ENCODE assay signal across 25 cellular contexts in the genomic region with DNA sequence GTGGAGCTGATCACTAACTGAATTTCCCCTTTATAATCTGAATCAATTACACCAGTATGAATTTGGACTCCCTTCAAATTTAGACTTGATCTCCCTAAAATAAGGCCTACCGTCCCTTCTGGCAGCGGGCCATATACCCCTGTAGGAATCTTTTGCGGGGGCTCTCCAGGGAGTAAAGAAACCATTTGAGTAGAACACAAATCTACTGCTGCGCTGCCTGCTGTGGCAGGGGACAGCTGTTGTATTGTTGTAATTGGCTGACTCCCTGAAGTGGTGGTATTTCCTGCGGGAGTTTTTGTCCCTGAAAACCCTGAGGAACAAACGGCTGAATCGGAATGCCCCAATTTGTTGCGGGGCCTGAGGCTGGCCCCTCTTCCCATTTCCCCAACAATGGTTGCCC. TPM values are rescaled to one million over a fixed set of nuclear protein-coding genes. Genes with fewer than 3 reads are reported as not detected.
DNase-seq lines count a peak whose midpoint lies in the region; ATAC-seq and TF ChIP-seq lines count a peak whose summit lies in the region.
"Had no signal": no experiment of that assay in that cellular context is flagged by ENCODE, and none has a peak within 500 bp of the region (broad histone marks: within the 10 kb centered on the region; RNA-seq: fewer than 3 reads in every experiment).

No MANE protein-coding gene starts in this region.

- H3K36me3 Mint-ChIP-seq in chondrocyte (ENCODE audit: low read depth): no peaks in the 10 kb centered on the region
- H3K36me3 Mint-ChIP-seq: activated naive CD4-positive, alpha-beta T cell treated with anti-CD3 and anti-CD28 coated beads, Interleukin-2, amount 50 U/mL, for 72 hours; T-cell had no signal

- no peak overlapping the region for H3K23ac ChIP-seq in neuronal stem cell (ENCODE audit: low read depth, low read length, poor library complexity)

- no peak overlapping the region for H3K18ac ChIP-seq in neuronal stem cell (ENCODE audit: low read length)

- H3K4me1 ChIP-seq in neuronal stem cell (ENCODE audit: control insufficient read depth in 2 of 2, insufficient read depth in 1 of 2, low read depth in 1 of 2, low read length in 2 of 2): peaks cover 3 to 7% of the 10 kb centered on the region in 2 donors
- no peaks in the 10 kb centered on the region for H3K4me1 ChIP-seq in effector memory CD4-positive, alpha-beta T cell (ENCODE audit: control insufficient read depth, insufficient read depth, low read length, poor library complexity, severe bottlenecking)
- H3K4me1 ChIP-seq: psoas muscle had no signal

- no peak overlapping the region for H2BK12ac ChIP-seq in neuronal stem cell (ENCODE audit: low read length)

- no CpG with 5 or more reads among the region's 8 CpGs for WGBS in neuronal stem cell (ENCODE audit: extremely low coverage in 2 of 2, insufficient read length in 2 of 2, insufficient replicate concordance in 1 of 2), 2 donors

- H3K14ac ChIP-seq in neuronal stem cell (ENCODE audit: low read length): no peak overlapping the region

- no peaks in the 10 kb centered on the region for H3K27me3 ChIP-seq in neuronal stem cell (ENCODE audit: control insufficient read depth in 3 of 3, insufficient read depth in 3 of 3, low read depth in 1 of 3, low read length in 3 of 3)
- H3K27me3 ChIP-seq in effector memory CD4-positive, alpha-beta T cell (replicated peaks; ENCODE audit: control insufficient read depth, insufficient read depth, low read length, poor library complexity, severe bottlenecking): no peaks in the 10 kb centered on the region
- H3K27me3 ChIP-seq: BE2C had no signal

- H2AK5ac ChIP-seq in neuronal stem cell (ENCODE audit: low read depth, low read length): no peak overlapping the region

- no peak overlapping the region for H4K8ac ChIP-seq in neuronal stem cell (ENCODE audit: low read depth, low read length)

- H3K9me3 Mint-ChIP-seq in chondrocyte (ENCODE audit: low read depth): no peaks in the 10 kb centered on the region
- H3K9me3 Mint-ChIP-seq: activated naive CD4-positive, alpha-beta T cell treated with anti-CD3 and anti-CD28 coated beads, Interleukin-2, amount 50 U/mL, for 72 hours; endodermal cell; HFFc6; T-cell had no signal

- H2AFZ ChIP-seq in neuronal stem cell (ENCODE audit: low read length): peak overlapping the region; percentile 46
- H2AFZ ChIP-seq: PC-9 had no signal

- no peak overlapping the region for H3K4ac ChIP-seq in neuronal stem cell (ENCODE audit: low read length)

- H3K4me3 ChIP-seq in neuronal stem cell (ENCODE audit: low read length in 2 of 2): no peak overlapping the region
- H3K4me3 ChIP-seq in effector memory CD4-positive, alpha-beta T cell (ENCODE audit: insufficient read depth, low read depth, low read length, poor library complexity, severe bottlenecking): no peak overlapping the region
- H3K4me3 ChIP-seq: PC-9, psoas muscle had no signal

- no peak overlapping the region for H3K9ac ChIP-seq in neuronal stem cell (ENCODE audit: low read depth, low read length, poor library complexity)

- H3K4me1 Mint-ChIP-seq in chondrocyte (ENCODE audit: low read depth): peaks cover 21% of the 10 kb centered on the region

- DNase-seq in NCI-H2081 (lab: John Stamatoyannopoulos, UW): peak; percentile 45 to 69
- no peak for DNase-seq in NCI-H2081 treated with DMSO at 0.1 percent for 48 hours (lab: John Stamatoyannopoulos, UW)
- DNase-seq in NCI-H146 treated with DMSO at 0.1 percent for 48 hours (lab: John Stamatoyannopoulos, UW; ENCODE audit: unreplicated experiment): peak; percentile 45
- DNase-seq in chondrocyte (ENCODE audit: low spot score): peak; percentile 33
- DNase-seq in neuronal stem cell (ENCODE audit: low spot score): no peak
- no peak for DNase-seq in effector memory CD4-positive, alpha-beta T cell
- DNase-seq in ecto neural progenitor cell (ENCODE audit: low spot score): no peak
- DNase-seq: activated CD4-positive, alpha-beta T cell treated with anti-CD3 and anti-CD28 coated beads for 36 hours; BE2C; endodermal cell; HFFc6; NCI-H2029 treated with DMSO at 0.1 percent for 48 hours; NCI-H748 treated with DMSO at 0.1 percent for 48 hours; PC-9; SHP77 treated with DMSO at 0.1 percent for 48 hours; stimulated activated CD4-positive, alpha-beta T cell treated with anti-CD3 and anti-CD28 coated beads, Interleukin-4, amount 100 ng/mL, for 4 hours; T-cell had no signal

- no peak overlapping the region for H4K91ac ChIP-seq in neuronal stem cell (ENCODE audit: low read depth, low read length, poor library complexity)

- TF ChIP-seq CTCF in chondrocyte (IDR thresholded peaks at IDR 0.05): no peak

- H3K4me3 Mint-ChIP-seq in chondrocyte (ENCODE audit: unreplicated experiment): no peak overlapping the region
- H3K4me3 Mint-ChIP-seq: activated CD4-positive, alpha-beta T cell treated with anti-CD3 and anti-CD28 coated beads for 36 hours; endodermal cell; HFFc6; T-cell had no signal

- no peak overlapping the region for H2BK5ac ChIP-seq in neuronal stem cell (ENCODE audit: low read length)

- H3K27ac ChIP-seq in neuronal stem cell (replicated peaks; ENCODE audit: low read length): no peak overlapping the region
- no peak overlapping the region for H3K27ac ChIP-seq in effector memory CD4-positive, alpha-beta T cell (ENCODE audit: insufficient read depth, low read length, poor library complexity, severe bottlenecking)
- H3K27ac ChIP-seq: HL-60, PC-9, psoas muscle had no signal

- peak overlapping the region; percentile 59 for H3K27ac Mint-ChIP-seq in chondrocyte (ENCODE audit: unreplicated experiment)
- H3K27ac Mint-ChIP-seq: activated CD4-positive, alpha-beta T cell treated with anti-CD3 and anti-CD28 coated beads for 36 hours; activated naive CD4-positive, alpha-beta T cell treated with anti-CD3 and anti-CD28 coated beads, Interleukin-2, amount 50 U/mL, for 72 hours; endodermal cell; HFFc6; T-cell had no signal

- no peak for ATAC-seq in HG03571 (IDR thresholded peaks at IDR 0.05; ENCODE audit: unreplicated experiment)
- ATAC-seq: activated CD4-positive, alpha-beta T cell treated with anti-CD3 and anti-CD28 coated beads for 36 hours; activated naive CD4-positive, alpha-beta T cell treated with anti-CD3 and anti-CD28 coated beads, Interleukin-2, amount 50 U/mL, for 72 hours; psoas muscle; T-cell had no signal

- no peaks in the 10 kb centered on the region for H3K79me1 ChIP-seq in neuronal stem cell (ENCODE audit: low read depth, low read length)

- no peaks in the 10 kb centered on the region for H3K36me3 ChIP-seq in neuronal stem cell (replicated peaks in 1 of 2; ENCODE audit: control insufficient read depth in 2 of 2, insufficient read depth in 2 of 2, low read length in 2 of 2)
- H3K36me3 ChIP-seq in effector memory CD4-positive, alpha-beta T cell (ENCODE audit: control insufficient read depth, insufficient read depth, low read length): no peaks in the 10 kb centered on the region
- H3K36me3 ChIP-seq: BE2C had no signal

- H2BK120ac ChIP-seq in neuronal stem cell (ENCODE audit: low read depth, low read length): no peak overlapping the region

- no peak overlapping the region for H2BK15ac ChIP-seq in neuronal stem cell (ENCODE audit: low read length)

- no peaks in the 10 kb centered on the region for H3K9me3 ChIP-seq in neuronal stem cell (replicated peaks in 1 of 2; ENCODE audit: control insufficient read depth in 2 of 2, insufficient read depth in 1 of 2, low read depth in 1 of 2, low read length in 2 of 2)
- H3K9me3 ChIP-seq in effector memory CD4-positive, alpha-beta T cell (ENCODE audit: control insufficient read depth, low read length): no peaks in the 10 kb centered on the region
- H3K9me3 ChIP-seq: BE2C, psoas muscle had no signal

- no peaks in the 10 kb centered on the region for H3K27me3 Mint-ChIP-seq in chondrocyte (ENCODE audit: low read depth)
- H3K27me3 Mint-ChIP-seq: activated CD4-positive, alpha-beta T cell treated with anti-CD3 and anti-CD28 coated beads for 36 hours; T-cell had no signal

- H3K4me2 ChIP-seq in neuronal stem cell (ENCODE audit: insufficient read depth, low read length, poor library complexity, severe bottlenecking): no peak overlapping the region

RNA-seq across cellular contexts. Expression of a gene that starts 16.0 kb away (rescaled TPM):
- not detected in 3 replicates for total RNA-seq in chondrocyte
- not detected for polyA plus RNA-seq in neuronal stem cell (2013, experiment 1 of 2)
- not detected for polyA plus RNA-seq in neuronal stem cell (2013, experiment 2 of 2)
- total RNA-seq: A172; activated CD4-positive, alpha-beta T cell treated with anti-CD3 and anti-CD28 coated beads for 36 hours; activated naive CD4-positive, alpha-beta T cell treated with anti-CD3 and anti-CD28 coated beads, Interleukin-2, amount 50 U/mL, for 72 hours; cerebellum; endodermal cell; HFFc6; PC-9; psoas muscle; urinary bladder had no signal
- polyA plus RNA-seq: neural cell, urinary bladder had no signal

RNA-seq across cellular contexts. Expression of a gene that starts 20.5 kb away (rescaled TPM):
- 56.4 to 62.7 TPM (median 58.6 TPM) in 3 replicates for total RNA-seq in chondrocyte
- 69.1 TPM for polyA plus RNA-seq in neuronal stem cell (2013, experiment 1 of 2)
- 69.7 TPM for polyA plus RNA-seq in neuronal stem cell (2013, experiment 2 of 2)

RNA-seq across cellular contexts. Expression of a gene that starts 29.4 kb away (rescaled TPM):
- 41.0 to 57.9 TPM (median 45.5 TPM) in 3 replicates for total RNA-seq in chondrocyte
- 39.7 TPM for polyA plus RNA-seq in neuronal stem cell (2013, experiment 1 of 2)
- polyA plus RNA-seq in neuronal stem cell (2013, experiment 2 of 2): 39.2 TPM

Comparison
In these comparisons a context has a peak if more than half of its experiments do, and no peak if none do; other contexts are left out.
1. DNase-seq: peak in NCI-H2081 (2 of 2), NCI-H146 treated with DMSO at 0.1 percent for 48 hours (single experiment) and chondrocyte (single experiment); none in NCI-H2081 treated with DMSO at 0.1 percent for 48 hours (single experiment), neuronal stem cell (single experiment), effector memory CD4-positive, alpha-beta T cell (0 of 3) and ecto neural progenitor cell (single experiment).